In genomic region chrX:36422368-36422767, GRCh38 we compare ENCODE assay signal across 18 cellular contexts.
DNase-seq lines count a peak whose midpoint lies in the region; ATAC-seq, FAIRE-seq and TF ChIP-seq lines count a peak whose summit lies in the region.
"Had no signal": no experiment of that assay in that cellular context is flagged by ENCODE, and none has a peak within 500 bp of the region (broad histone marks: within the 10 kb centered on the region; RNA-seq: fewer than 3 reads in every experiment).

No MANE protein-coding gene starts in this region.

- H3K27ac ChIP-seq in vagina, result no peak overlapping the region
- H3K27ac ChIP-seq: HL-60 had no signal

- H3K36me3 ChIP-seq in vagina, result no peaks in the 10 kb centered on the region
- H3K36me3 ChIP-seq: BE2C, HAP-1 had no signal

- no peaks in the 10 kb centered on the region for H3K4me1 ChIP-seq in vagina
- H3K4me1 ChIP-seq: BE2C, Caco-2, HAP-1 had no signal

- H3K27me3 Mint-ChIP-seq in WTC11 (ENCODE audit: low read depth) (no peaks in the 10 kb centered on the region), CD14-positive monocyte (ENCODE audit: low read depth in 3 of 3) (peaks cover 0 to 2% (median 0%) of the 10 kb centered on the region in 3 donors)
- H3K27me3 Mint-ChIP-seq: CD4-positive, alpha-beta T cell had no signal

- POLR2A ChIA-PET in WTC11 (lab: Charles Lee), result no interaction called here

- ATAC-seq in WTC11, result peak; percentile 84
- ATAC-seq: K562 had no signal

- H3K9me3 Mint-ChIP-seq in WTC11, result peaks cover 3% of the 10 kb centered on the region
- H3K9me3 Mint-ChIP-seq in CD14-positive monocyte, result peaks cover 0 to 3% (median 2%) of the 10 kb centered on the region in 7 donors
- H3K9me3 Mint-ChIP-seq: CD4-positive, alpha-beta T cell had no signal

- TF ChIP-seq CTCF in WTC11 (IDR thresholded peaks at IDR 0.05), result no peak
- TF ChIP-seq CTCF in vagina (IDR thresholded peaks at IDR 0.05), result no peak
- TF ChIP-seq CTCF in CD14-positive monocyte (IDR thresholded peaks at IDR 0.05), result no peak

- CTCF ChIA-PET in WTC11 (lab: Charles Lee), result no interaction called here

- no peak overlapping the region for H3K27ac Mint-ChIP-seq in WTC11
- no peak overlapping the region for H3K27ac Mint-ChIP-seq in CD14-positive monocyte
- H3K27ac Mint-ChIP-seq: CD4-positive, alpha-beta T cell had no signal

- H3K9me3 ChIP-seq in vagina, result no peaks in the 10 kb centered on the region
- H3K9me3 ChIP-seq: BE2C, Caco-2, HAP-1 had no signal

- intact Hi-C loops in vagina (cut with DNase I), result no loop called here
- intact Hi-C loops in CD14-positive monocyte (cut with micrococcal nuclease), result no loop called here

- TF ChIP-seq POLR2A in GM12891 (IDR thresholded peaks at IDR 0.05; ENCODE audit: low read depth, low read length) (no peak), vagina (IDR thresholded peaks at IDR 0.05) (no peak)

- DNase-seq in GM12891 (ENCODE audit: insufficient read length, low spot score) (no peak), WTC11 (ENCODE audit: low spot score) (no peak), iPS DF 4.7 (ENCODE audit: extremely low read depth, low spot score) (peak; percentile 7), vagina (ENCODE audit: extremely low spot score in 2 of 2) (no peak), CD14-positive monocyte (ENCODE audit: low spot score) (no peak)
- no peak for DNase-seq in stimulated activated CD4-positive, alpha-beta T cell treated with anti-CD3 and anti-CD28 coated beads, Interleukin-2, amount 100 ng/mL, for 24 hours
- DNase-seq: ACHN; BE2C; C1 segment of cervical spinal cord; Caco-2; CD4-positive, alpha-beta T cell; GDM1; GOT3; IMR-90 had no signal

- FAIRE-seq in GM12891 (lab: Jason Lieb, UNC), result peak; percentile 61
- FAIRE-seq: D721Med, K562 had no signal

- H3K27me3 ChIP-seq in vagina, result no peaks in the 10 kb centered on the region
- H3K27me3 ChIP-seq: BE2C had no signal

- H3K4me3 Mint-ChIP-seq in WTC11, result no peak overlapping the region
- H3K4me3 Mint-ChIP-seq in CD14-positive monocyte, result no peak overlapping the region
- H3K4me3 Mint-ChIP-seq: CD4-positive, alpha-beta T cell had no signal

- H3K4me3 ChIP-seq in vagina, result no peak overlapping the region
- H3K4me3 ChIP-seq: HAP-1, K562 had no signal

- H3K4me1 Mint-ChIP-seq in WTC11 (peaks cover 22% of the 10 kb centered on the region), CD14-positive monocyte (no peaks in the 10 kb centered on the region)

- H3K36me3 Mint-ChIP-seq in WTC11, result no peaks in the 10 kb centered on the region
- no peaks in the 10 kb centered on the region for H3K36me3 Mint-ChIP-seq in CD14-positive monocyte

TF ChIP-seq in GM12891, 5 proteins besides CTCF, POLR2A, EP300 and RAD21:
- TF ChIP-seq TAF1 (IDR thresholded peaks at IDR 0.05; ENCODE audit: low read depth, low read length) (no peak), POLR2AphosphoS5 (IDR thresholded peaks at IDR 0.05; ENCODE audit: low read depth, low read length) (no peak), PAX5 (IDR thresholded peaks at IDR 0.05; ENCODE audit: insufficient read depth, low read length, severe bottlenecking) (no peak), SPI1 (IDR thresholded peaks at IDR 0.05; ENCODE audit: low read depth, low read length) (no peak), POU2F2 (IDR thresholded peaks at IDR 0.05; ENCODE audit: low read depth, low read length) (no peak)

TF ChIP-seq in WTC11, 78 proteins besides CTCF, POLR2A, EP300 and RAD21:
- TF ChIP-seq PRRX2 (CRISPR knock-in tag; IDR thresholded peaks at IDR 0.05) (no peak), NR3C1 (CRISPR knock-in tag; conservative IDR thresholded peaks at IDR 0.05; ENCODE audit: low read depth) (no peak), SP1 (CRISPR knock-in tag; conservative IDR thresholded peaks at IDR 0.05) (no peak), ATF1 (CRISPR knock-in tag; IDR thresholded peaks at IDR 0.05) (no peak), ESRRA (CRISPR knock-in tag; IDR thresholded peaks at IDR 0.05; ENCODE audit: borderline replicate concordance) (no peak)
